In the genomic region with DNA sequence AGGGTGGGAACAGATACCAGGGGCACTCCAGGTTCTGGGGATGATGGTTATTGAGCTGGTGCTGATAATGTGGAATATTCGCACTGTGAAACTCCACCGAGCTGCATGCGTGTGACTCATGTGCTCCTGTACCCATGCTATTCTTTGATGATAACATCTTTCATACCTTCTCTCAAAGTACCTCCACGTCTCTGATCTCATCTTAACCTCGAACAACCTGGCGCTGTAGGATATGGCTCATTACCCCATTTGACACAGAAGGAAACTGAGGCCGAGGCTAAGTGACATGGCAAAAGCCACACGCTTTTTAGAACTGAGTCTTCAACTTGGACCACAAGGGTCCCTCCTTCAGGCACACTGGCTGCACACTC, we compare ENCODE assay signal across 1 cellular context.
TF ChIP-seq lines count a peak whose summit lies in the region.

No MANE protein-coding gene starts in this region.

TF ChIP-seq in H1, 55 proteins besides CTCF, POLR2A, EP300 and RAD21:
- TF ChIP-seq BACH1 (IDR thresholded peaks at IDR 0.05; ENCODE audit: low read length) (no peak), KDM1A (IDR thresholded peaks at IDR 0.05; ENCODE audit: borderline replicate concordance, low read length) (no peak), CHD7 (IDR thresholded peaks at IDR 0.05; ENCODE audit: insufficient replicate concordance, low read length) (no peak), TBP (IDR thresholded peaks at IDR 0.05; ENCODE audit: low read depth, low read length) (no peak), SIN3A (conservative IDR thresholded peaks at IDR 0.05 in 1 of 2, IDR thresholded peaks at IDR 0.05 in 1 of 2; ENCODE audit: low read depth in 1 of 2, low read length in 2 of 2) (no peak)
